1 cellular context compared by ENCODE assay signal in the genomic region with DNA sequence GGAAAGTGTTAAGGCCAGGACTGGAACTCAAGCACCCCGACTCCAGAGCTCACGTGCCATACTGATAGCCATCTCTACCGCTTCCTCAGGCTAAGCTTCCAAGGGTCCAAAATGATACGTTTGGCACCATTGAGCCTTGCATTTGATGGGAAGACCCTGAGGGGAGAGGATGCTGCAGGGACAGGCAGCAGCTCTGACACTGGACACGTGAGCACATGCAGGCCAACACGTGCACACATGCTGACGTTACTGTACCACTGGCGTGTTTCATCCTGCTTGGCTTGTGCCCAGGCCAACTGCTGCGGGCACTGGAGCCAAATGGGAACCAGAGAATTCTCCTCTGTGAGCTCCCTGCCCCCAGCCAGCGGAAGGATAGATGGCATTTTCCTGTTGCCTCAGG.
TF ChIP-seq lines count a peak whose summit lies in the region.

No MANE protein-coding gene starts in this region.

TF ChIP-seq in HepG2, 621 proteins besides CTCF, POLR2A, EP300 and RAD21:
- TF ChIP-seq ZNF12 (CRISPR knock-in tag; IDR thresholded peaks at IDR 0.05), result no peak
- TF ChIP-seq, protein P1, sequence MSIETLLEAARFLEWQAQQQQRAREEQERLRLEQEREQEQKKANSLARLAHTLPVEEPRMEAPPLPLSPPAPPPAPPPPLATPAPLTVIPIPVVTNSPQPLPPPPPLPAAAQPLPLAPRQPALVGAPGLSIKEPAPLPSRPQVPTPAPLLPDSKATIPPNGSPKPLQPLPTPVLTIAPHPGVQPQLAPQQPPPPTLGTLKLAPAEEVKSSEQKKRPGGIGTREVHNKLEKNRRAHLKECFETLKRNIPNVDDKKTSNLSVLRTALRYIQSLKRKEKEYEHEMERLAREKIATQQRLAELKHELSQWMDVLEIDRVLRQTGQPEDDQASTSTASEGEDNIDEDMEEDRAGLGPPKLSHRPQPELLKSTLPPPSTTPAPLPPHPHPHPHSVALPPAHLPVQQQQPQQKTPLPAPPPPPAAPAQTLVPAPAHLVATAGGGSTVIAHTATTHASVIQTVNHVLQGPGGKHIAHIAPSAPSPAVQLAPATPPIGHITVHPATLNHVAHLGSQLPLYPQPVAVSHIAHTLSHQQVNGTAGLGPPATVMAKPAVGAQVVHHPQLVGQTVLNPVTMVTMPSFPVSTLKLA (IDR thresholded peaks at IDR 0.05), result peak; percentile 90
- TF ChIP-seq BHLHE40 (IDR thresholded peaks at IDR 0.05; ENCODE audit: low read length), result peak; percentile 65
TF ChIP-seq in HepG2: peak in this region for 2.
